Comparison of ENCODE assay signal across 2 cellular contexts in genomic region chrX:48890296-48890925, GRCh38.
TF ChIP-seq lines count a peak whose summit lies in the region.

No MANE protein-coding gene starts in this region.

TF ChIP-seq in HCT116, 20 proteins besides CTCF, POLR2A, EP300 and RAD21:
- TF ChIP-seq FOSL1 (IDR thresholded peaks at IDR 0.05; ENCODE audit: low read depth) (no peak), ZFX (IDR thresholded peaks at IDR 0.05) (no peak), EGR1 (IDR thresholded peaks at IDR 0.05; ENCODE audit: low read depth) (no peak), CEBPB (IDR thresholded peaks at IDR 0.05; ENCODE audit: low read depth) (no peak), SRF (IDR thresholded peaks at IDR 0.05; ENCODE audit: low read depth) (no peak), JUND (IDR thresholded peaks at IDR 0.05) (no peak), EZH2phosphoT487 (IDR thresholded peaks at IDR 0.05; ENCODE audit: borderline replicate concordance) (no peak), TCF7L2 (IDR thresholded peaks at IDR 0.05; ENCODE audit: borderline replicate concordance, extremely low read depth, insufficient read depth, insufficient read length) (no peak), POLR2AphosphoS5 (IDR thresholded peaks at IDR 0.05; ENCODE audit: low read depth, low read length) (no peak), SP1 (IDR thresholded peaks at IDR 0.05; ENCODE audit: low read depth) (no peak), SIN3A (IDR thresholded peaks at IDR 0.05; ENCODE audit: low read depth) (no peak)
- TF ChIP-seq, protein P1, sequence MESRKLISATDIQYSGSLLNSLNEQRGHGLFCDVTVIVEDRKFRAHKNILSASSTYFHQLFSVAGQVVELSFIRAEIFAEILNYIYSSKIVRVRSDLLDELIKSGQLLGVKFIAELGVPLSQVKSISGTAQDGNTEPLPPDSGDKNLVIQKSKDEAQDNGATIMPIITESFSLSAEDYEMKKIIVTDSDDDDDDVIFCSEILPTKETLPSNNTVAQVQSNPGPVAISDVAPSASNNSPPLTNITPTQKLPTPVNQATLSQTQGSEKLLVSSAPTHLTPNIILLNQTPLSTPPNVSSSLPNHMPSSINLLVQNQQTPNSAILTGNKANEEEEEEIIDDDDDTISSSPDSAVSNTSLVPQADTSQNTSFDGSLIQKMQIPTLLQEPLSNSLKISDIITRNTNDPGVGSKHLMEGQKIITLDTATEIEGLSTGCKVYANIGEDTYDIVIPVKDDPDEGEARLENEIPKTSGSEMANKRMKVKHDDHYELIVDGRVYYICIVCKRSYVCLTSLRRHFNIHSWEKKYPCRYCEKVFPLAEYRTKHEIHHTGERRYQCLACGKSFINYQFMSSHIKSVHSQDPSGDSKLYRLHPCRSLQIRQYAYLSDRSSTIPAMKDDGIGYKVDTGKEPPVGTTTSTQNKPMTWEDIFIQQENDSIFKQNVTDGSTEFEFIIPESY (IDR thresholded peaks at IDR 0.05; ENCODE audit: extremely low read depth, insufficient replicate concordance, low read length), result no peak

TF ChIP-seq in K562, 482 proteins besides CTCF, POLR2A, EP300 and RAD21:
- TF ChIP-seq ZNF174 (CRISPR knock-in tag; IDR thresholded peaks at IDR 0.05) (no peak), TFAP4 (CRISPR knock-in tag; IDR thresholded peaks at IDR 0.05; ENCODE audit: borderline replicate concordance) (0 out of 2 replicates have a peak, but pooled peaks have one; percentile 20), FOXJ3 (CRISPR knock-in tag; IDR thresholded peaks at IDR 0.05) (no peak), SPI1 (IDR thresholded peaks at IDR 0.05; ENCODE audit: borderline replicate concordance, low read depth, low read length) (0 out of 2 replicates have a peak, but pooled peaks have one; percentile 15), CTBP1 (IDR thresholded peaks at IDR 0.05; ENCODE audit: borderline replicate concordance) (0 out of 2 replicates have a peak, but pooled peaks have one; percentile 28), ZNF124 (CRISPR knock-in tag; IDR thresholded peaks at IDR 0.05) (no peak), GATA2 (CRISPR knock-in tag; IDR thresholded peaks at IDR 0.05) (peak; percentile 59; the same call in 1 of the 2 replicates), SRF (CRISPR knock-in tag; IDR thresholded peaks at IDR 0.05) (peak in 1 of 2 experiments; percentile 20; a peak in 1 of 4 replicates), EGR1 (conservative IDR thresholded peaks at IDR 0.05) (peak; percentile 35)
